8 cellular contexts compared by ENCODE assay signal in genomic region chr12:57085999-57086950, GRCh38. TPM values are rescaled to one million over a fixed set of nuclear protein-coding genes. Genes with fewer than 3 reads are reported as not detected.
DNase-seq lines count a peak whose midpoint lies in the region; ATAC-seq and TF ChIP-seq lines count a peak whose summit lies in the region.

No MANE protein-coding gene starts in this region.

- WGBS in suprapubic skin, result 2% methylated on average over 24 of the region's 24 CpGs

- DNase-seq in NCI-H2081 (lab: John Stamatoyannopoulos, UW) (peak; percentile 29 to 42), NCI-H2081 treated with DMSO at 0.1 percent for 48 hours (lab: John Stamatoyannopoulos, UW) (no peak), NCI-H1694 (lab: John Stamatoyannopoulos, UW) (peak; percentile 31), epithelial cell of proximal tubule (ENCODE audit: low read depth) (no peak), myocyte (ENCODE audit: low read depth) (peak; percentile 69), suprapubic skin (ENCODE audit: low spot score in 2 of 2) (peak in 1 of 2 donors; percentile 82)
- peak; percentile 56 for DNase-seq in activated CD8-positive, alpha-beta T cell treated with anti-CD3 and anti-CD28 coated beads, Interleukin-2, amount 10 ng/mL, durations not matched to agents 7 days and 5 days

- TF ChIP-seq EP300 in suprapubic skin (IDR thresholded peaks at IDR 0.05), result no peak

- peak overlapping the region; percentile 97 for H3K27ac Mint-ChIP-seq in activated CD8-positive, alpha-beta T cell treated with anti-CD3 and anti-CD28 coated beads, Interleukin-2, amount 10 ng/mL, durations not matched to agents 7 days and 5 days

- no peaks in the 10 kb centered on the region for H3K27me3 ChIP-seq in suprapubic skin

- no peaks in the 10 kb centered on the region for H3K27me3 Mint-ChIP-seq in activated CD8-positive, alpha-beta T cell treated with anti-CD3 and anti-CD28 coated beads, Interleukin-2, amount 10 ng/mL, durations not matched to agents 7 days and 5 days (ENCODE audit: low read depth)

- CTCF ChIA-PET in activated CD8-positive, alpha-beta T cell treated with anti-CD3 and anti-CD28 coated beads, Interleukin-2, amount 10 ng/mL, durations not matched to agents 7 days and 5 days (lab: Charles Lee), result interaction anchor here (2.0 to 18.4 kb wide), 3 partner anchors 16 to 21 kb away, joined by 7 to 233 read pairs (median 190); partner anchors contain the start of gene STAT6

- no peak for ATAC-seq in activated CD8-positive, alpha-beta T cell treated with anti-CD3 and anti-CD28 coated beads, Interleukin-2, amount 10 ng/mL, durations not matched to agents 7 days and 5 days
- ATAC-seq in HG03039 (IDR thresholded peaks at IDR 0.05; ENCODE audit: unreplicated experiment), result no peak

- no peaks in the 10 kb centered on the region for H3K9me3 ChIP-seq in suprapubic skin

- peaks cover 48% of the 10 kb centered on the region for H3K4me1 Mint-ChIP-seq in activated CD8-positive, alpha-beta T cell treated with anti-CD3 and anti-CD28 coated beads, Interleukin-2, amount 10 ng/mL, durations not matched to agents 7 days and 5 days (ENCODE audit: low read depth)

- peaks cover 3% of the 10 kb centered on the region for H3K36me3 ChIP-seq in suprapubic skin

- H3K27ac ChIP-seq in suprapubic skin, result peak overlapping the region; percentile 97

- H3K4me1 ChIP-seq in suprapubic skin, result peaks cover 32% of the 10 kb centered on the region

- no peaks in the 10 kb centered on the region for H3K9me3 Mint-ChIP-seq in activated CD8-positive, alpha-beta T cell treated with anti-CD3 and anti-CD28 coated beads, Interleukin-2, amount 10 ng/mL, durations not matched to agents 7 days and 5 days (ENCODE audit: insufficient read depth)

- POLR2A ChIA-PET in activated CD8-positive, alpha-beta T cell treated with anti-CD3 and anti-CD28 coated beads, Interleukin-2, amount 10 ng/mL, durations not matched to agents 7 days and 5 days (lab: Charles Lee), result interaction anchor here (1.0 to 5.1 kb wide), 4 partner anchors 7 to 25 kb away, joined by 4 to 56 read pairs (median 30); partner anchors contain the start of genes NEMP1 and STAT6

- H3K36me3 Mint-ChIP-seq in activated CD8-positive, alpha-beta T cell treated with anti-CD3 and anti-CD28 coated beads, Interleukin-2, amount 10 ng/mL, durations not matched to agents 7 days and 5 days (ENCODE audit: low read depth), result peaks cover 10% of the 10 kb centered on the region

- TF ChIP-seq CTCF in epithelial cell of proximal tubule (conservative IDR thresholded peaks at IDR 0.05; ENCODE audit: low read depth, low read length), result peak; percentile 48
- TF ChIP-seq CTCF in suprapubic skin (IDR thresholded peaks at IDR 0.05), result no peak

- H3K4me3 Mint-ChIP-seq in activated CD8-positive, alpha-beta T cell treated with anti-CD3 and anti-CD28 coated beads, Interleukin-2, amount 10 ng/mL, durations not matched to agents 7 days and 5 days, result peak overlapping the region; percentile 87

- no peak for TF ChIP-seq POLR2A in suprapubic skin (IDR thresholded peaks at IDR 0.05)

- peak overlapping the region; percentile 93 for H3K4me3 ChIP-seq in epithelial cell of proximal tubule (ENCODE audit: low read depth, low read length)
- H3K4me3 ChIP-seq in suprapubic skin, result peak overlapping the region; percentile 74

RNA-seq across cellular contexts. Expression of gene NAB2, which starts 2.6 kb away (rescaled TPM):
- total RNA-seq in activated CD8-positive, alpha-beta T cell treated with anti-CD3 and anti-CD28 coated beads, Interleukin-2, amount 10 ng/mL, durations not matched to agents 7 days and 5 days, result 10 to 100 TPM; 12.9 to 13.7 TPM
- total RNA-seq in epithelial cell of proximal tubule (15.9 and 24.4 TPM in 2 replicates), myocyte (50.6 and 76.7 TPM in 2 replicates), suprapubic skin (10 to 100 TPM; 28.2 to 52.5 (median 36.9) TPM)
- polyA plus RNA-seq in myocyte (2012), result 53.8 TPM

RNA-seq across cellular contexts. Expression of gene NEMP1, which starts 7.7 kb away (rescaled TPM):
- 10 to 100 TPM; 56.4 to 56.9 TPM for total RNA-seq in activated CD8-positive, alpha-beta T cell treated with anti-CD3 and anti-CD28 coated beads, Interleukin-2, amount 10 ng/mL, durations not matched to agents 7 days and 5 days
- total RNA-seq in epithelial cell of proximal tubule (15.7 and 18.7 TPM in 2 replicates), myocyte (9.9 and 19.1 TPM in 2 replicates), suprapubic skin (10 to 100 TPM in 2 of 4 donors, 1 to 10 TPM in 2; 6.5 to 31.2 (median 9.5) TPM)
- 4.3 TPM for polyA plus RNA-seq in myocyte (2012)

RNA-seq across cellular contexts. Expression of gene STAT6, which starts 24.9 kb away (rescaled TPM):
- total RNA-seq in activated CD8-positive, alpha-beta T cell treated with anti-CD3 and anti-CD28 coated beads, Interleukin-2, amount 10 ng/mL, durations not matched to agents 7 days and 5 days, result 100 to 1,000 TPM; 189 TPM
- 66.1 and 71.4 TPM in 2 replicates for total RNA-seq in epithelial cell of proximal tubule
- total RNA-seq in myocyte, result 51.1 and 59.4 TPM in 2 replicates
- 66.7 TPM for polyA plus RNA-seq in myocyte (2012)
- 100 to 1,000 TPM; 140 to 348 (median 183) TPM for total RNA-seq in suprapubic skin

RNA-seq across cellular contexts. Expression of gene MYO1A, which starts 36.3 kb away (rescaled TPM):
- 1 to 10 TPM; 1.3 to 1.4 TPM for total RNA-seq in activated CD8-positive, alpha-beta T cell treated with anti-CD3 and anti-CD28 coated beads, Interleukin-2, amount 10 ng/mL, durations not matched to agents 7 days and 5 days
- total RNA-seq in epithelial cell of proximal tubule (0.07 TPM in 1 of 2 replicates, not detected in the other), myocyte (not detected in 2 replicates), suprapubic skin (1 to 10 TPM in 1 of 4 donors, under 1 TPM in 3; 0.16 to 2.3 (median 0.58) TPM)
- polyA plus RNA-seq in myocyte (2012), result 0.06 TPM

RNA-seq across cellular contexts. Expression of gene LRP1, which starts 42.0 kb away (rescaled TPM):
- total RNA-seq in activated CD8-positive, alpha-beta T cell treated with anti-CD3 and anti-CD28 coated beads, Interleukin-2, amount 10 ng/mL, durations not matched to agents 7 days and 5 days, result under 1 TPM; 0.39 to 0.40 TPM
- total RNA-seq in epithelial cell of proximal tubule (0.72 and 8.9 TPM in 2 replicates), myocyte (40.0 and 53.8 TPM in 2 replicates), suprapubic skin (100 to 1,000 TPM in 2 of 4 donors, 10 to 100 TPM in 2; 83.1 to 149 (median 106) TPM)
- 703 TPM for polyA plus RNA-seq in myocyte (2012)

Comparison
In these comparisons a context has a peak if more than half of its experiments do, and no peak if none do; other contexts are left out.
1. DNase-seq: peak in NCI-H2081 (2 of 2), NCI-H1694 (single experiment), activated CD8-positive, alpha-beta T cell treated with anti-CD3 and anti-CD28 coated beads, Interleukin-2, amount 10 ng/mL, durations not matched to agents 7 days and 5 days (single experiment) and myocyte (single experiment); none in NCI-H2081 treated with DMSO at 0.1 percent for 48 hours (single experiment) and epithelial cell of proximal tubule (single experiment).